ENCODE assay signal across 8 cellular contexts in genomic region chr19:12779162-12779993, GRCh38. TPM values are rescaled to one million over a fixed set of nuclear protein-coding genes. Genes with fewer than 3 reads are reported as not detected.
DNase-seq lines count a peak whose midpoint lies in the region; ATAC-seq and TF ChIP-seq lines count a peak whose summit lies in the region.

No MANE protein-coding gene starts in this region.

- H3K27me3 ChIP-seq in BLaER1 (no peaks in the 10 kb centered on the region), H7 (ENCODE audit: control insufficient read depth, insufficient read depth, low read length) (no peaks in the 10 kb centered on the region; the same call in 1 of the 2 replicates)

- H3K4me2 ChIP-seq in BLaER1, result peak overlapping the region; percentile 99

- H3K4me3 ChIP-seq in BLaER1 (0 out of 2 replicates have a peak overlapping the region, but pooled peaks have one; percentile 68), H7 (ENCODE audit: insufficient read depth, low read depth, low read length) (no peak overlapping the region)

- H3K36me3 Mint-ChIP-seq in T-helper 17 cell (ENCODE audit: low read depth) (no peaks in the 10 kb centered on the region), neural crest cell (ENCODE audit: low read depth) (no peaks in the 10 kb centered on the region)

- peak overlapping the region; percentile 83 for H3K27ac ChIP-seq in BLaER1

- H3K4me3 Mint-ChIP-seq in T-helper 17 cell (peak overlapping the region; percentile 63), neural crest cell (peak overlapping the region; percentile 84)

- DNase-seq in H7, result peak; percentile 64
- no peak for DNase-seq in T-helper 17 cell
- DNase-seq in erythroblast (lab: John Stamatoyannopoulos, UW), result peak; percentile 62 to 68
- DNase-seq in neural crest cell (ENCODE audit: low read depth, low spot score), result peak; percentile 36
- no peak for DNase-seq in epidermal melanocyte (ENCODE audit: insufficient read length, low spot score)
- no peak for DNase-seq in SKM-1 (lab: John Stamatoyannopoulos, UW; ENCODE audit: unreplicated experiment)

- H3K9me3 Mint-ChIP-seq in neural crest cell, result no peaks in the 10 kb centered on the region

- no peaks in the 10 kb centered on the region for H3K36me3 ChIP-seq in BLaER1
- H3K36me3 ChIP-seq in H7 (replicated peaks; ENCODE audit: control insufficient read depth, insufficient read depth, low read length), result peaks cover under 1% of the 10 kb centered on the region; the same call in 1 of the 2 replicates

- H3K4me1 Mint-ChIP-seq in T-helper 17 cell (peaks cover 27% of the 10 kb centered on the region), neural crest cell (peaks cover 33% of the 10 kb centered on the region)

- H3K27ac Mint-ChIP-seq in T-helper 17 cell, result peak overlapping the region; percentile 96
- peak overlapping the region; percentile 27 for H3K27ac Mint-ChIP-seq in neural crest cell (ENCODE audit: unreplicated experiment)

- TF ChIP-seq POLR2A in erythroblast (IDR thresholded peaks at IDR 0.05; ENCODE audit: low read length), result no peak

- TF ChIP-seq CTCF in neural crest cell (conservative IDR thresholded peaks at IDR 0.05), result no peak

- H3K27me3 Mint-ChIP-seq in T-helper 17 cell (no peaks in the 10 kb centered on the region), neural crest cell (ENCODE audit: low read depth) (peaks cover 9% of the 10 kb centered on the region)

- peak overlapping the region; percentile 76; the same call in 1 of the 2 replicates for H3K9ac ChIP-seq in BLaER1

- H3K4me1 ChIP-seq in BLaER1, result peaks cover 73% of the 10 kb centered on the region

- H3K9me3 ChIP-seq in BLaER1, result no peaks in the 10 kb centered on the region
- no peaks in the 10 kb centered on the region for H3K9me3 ChIP-seq in T-helper 17 cell (ENCODE audit: control insufficient read depth, low read length, poor library complexity, severe bottlenecking)

- no peaks in the 10 kb centered on the region for H4K20me1 ChIP-seq in BLaER1

- no peak for ATAC-seq in T-helper 17 cell
- ATAC-seq in GM21423 (IDR thresholded peaks at IDR 0.05; ENCODE audit: unreplicated experiment), result no peak

RNA-seq across cellular contexts. Expression of gene HOOK2, which starts 4.0 kb away (rescaled TPM):
- total RNA-seq in H7 (2014; rRNA removed; shearing (Covaris generic)), result 15.4 and 30.4 TPM in 2 replicates
- total RNA-seq in T-helper 17 cell (10 to 100 TPM; 14.9 to 19.3 TPM), neural crest cell (27.9 and 28.8 TPM in 2 replicates)

RNA-seq across cellular contexts. Expression of gene JUNB, which starts 11.9 kb away (rescaled TPM):
- 10.0 and 22.6 TPM in 2 replicates for total RNA-seq in H7 (2014; rRNA removed; shearing (Covaris generic))
- total RNA-seq in T-helper 17 cell (1,000 to 10,000 TPM; 1,500 to 1,584 TPM), neural crest cell (9.3 and 9.6 TPM in 2 replicates)

RNA-seq across cellular contexts. Expression of gene PRDX2, which starts 22.2 kb away (rescaled TPM):
- total RNA-seq in H7 (2014; rRNA removed; shearing (Covaris generic)), result 508 and 571 TPM in 2 replicates
- 10 to 100 TPM; 92.6 to 97.0 TPM for total RNA-seq in T-helper 17 cell
- total RNA-seq in neural crest cell, result 651 and 672 TPM in 2 replicates

RNA-seq across cellular contexts. Expression of gene THSD8, which starts 22.5 kb away (rescaled TPM):
- not detected in 2 replicates for total RNA-seq in H7 (2014; rRNA removed; shearing (Covaris generic))
- total RNA-seq in T-helper 17 cell, result 1 to 10 TPM in 1 of 2 donors, under 1 TPM in 1; 0.85 to 3.0 TPM
- 34.7 and 49.1 TPM in 2 replicates for total RNA-seq in neural crest cell

RNA-seq across cellular contexts. Expression of gene RNASEH2A, which starts 27.0 kb away (rescaled TPM):
- total RNA-seq in H7 (2014; rRNA removed; shearing (Covaris generic)), result 85.4 and 104 TPM in 2 replicates
- total RNA-seq in T-helper 17 cell (1 to 10 TPM; 3.1 to 5.7 TPM), neural crest cell (74.5 and 87.4 TPM in 2 replicates)

Comparison
In these comparisons a context has a peak if more than half of its experiments do, and no peak if none do; other contexts are left out.
1. DNase-seq: peak in H7 (single experiment), erythroblast (2 of 2) and neural crest cell (single experiment); none in T-helper 17 cell (0 of 3), epidermal melanocyte (single experiment) and SKM-1 (single experiment).
2. RNA of gene JUNB, which starts 11.9 kb away (total RNA-seq): 1,500 to 1,584 TPM in T-helper 17 cell; 10.0 to 22.6 TPM in H7 and 9.3 to 9.6 TPM in neural crest cell; every median in the first group is over 10 times any median in the second.